Comparison of ENCODE assay signal across 1 cellular context in the genomic region with DNA sequence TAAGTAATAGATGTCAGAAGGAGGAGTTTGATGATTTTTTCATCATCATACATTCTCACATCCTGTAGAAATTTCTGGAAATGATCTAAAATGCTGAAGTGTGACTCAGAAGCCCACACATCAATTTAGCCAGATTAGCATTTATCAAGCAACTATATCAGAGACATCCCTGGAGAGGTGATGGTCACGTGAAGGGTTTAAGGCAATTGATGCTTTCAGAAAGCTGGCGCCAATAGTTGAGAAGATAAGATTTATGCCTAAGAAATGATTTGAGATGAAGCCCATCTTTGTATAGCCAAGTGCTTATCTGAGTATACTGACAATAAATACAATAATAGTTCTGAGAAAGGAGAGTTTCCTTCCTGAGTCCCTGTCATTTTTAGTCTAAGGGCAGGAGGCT.
TF ChIP-seq lines count a peak whose summit lies in the region.

No MANE protein-coding gene starts in this region.

TF ChIP-seq in SK-N-SH, 30 proteins besides CTCF, POLR2A, EP300 and RAD21 (continued from another document):
- TF ChIP-seq, protein P1, sequence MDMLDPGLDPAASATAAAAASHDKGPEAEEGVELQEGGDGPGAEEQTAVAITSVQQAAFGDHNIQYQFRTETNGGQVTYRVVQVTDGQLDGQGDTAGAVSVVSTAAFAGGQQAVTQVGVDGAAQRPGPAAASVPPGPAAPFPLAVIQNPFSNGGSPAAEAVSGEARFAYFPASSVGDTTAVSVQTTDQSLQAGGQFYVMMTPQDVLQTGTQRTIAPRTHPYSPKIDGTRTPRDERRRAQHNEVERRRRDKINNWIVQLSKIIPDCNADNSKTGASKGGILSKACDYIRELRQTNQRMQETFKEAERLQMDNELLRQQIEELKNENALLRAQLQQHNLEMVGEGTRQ (IDR thresholded peaks at IDR 0.05; ENCODE audit: borderline replicate concordance, low read depth, low read length), result peak; percentile 46; the same call in 1 of the 2 replicates
- TF ChIP-seq, protein P2, sequence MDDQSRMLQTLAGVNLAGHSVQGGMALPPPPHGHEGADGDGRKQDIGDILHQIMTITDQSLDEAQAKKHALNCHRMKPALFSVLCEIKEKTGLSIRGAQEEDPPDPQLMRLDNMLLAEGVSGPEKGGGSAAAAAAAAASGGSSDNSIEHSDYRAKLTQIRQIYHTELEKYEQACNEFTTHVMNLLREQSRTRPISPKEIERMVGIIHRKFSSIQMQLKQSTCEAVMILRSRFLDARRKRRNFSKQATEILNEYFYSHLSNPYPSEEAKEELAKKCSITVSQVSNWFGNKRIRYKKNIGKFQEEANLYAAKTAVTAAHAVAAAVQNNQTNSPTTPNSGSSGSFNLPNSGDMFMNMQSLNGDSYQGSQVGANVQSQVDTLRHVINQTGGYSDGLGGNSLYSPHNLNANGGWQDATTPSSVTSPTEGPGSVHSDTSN (IDR thresholded peaks at IDR 0.05), result 0 out of 2 replicates have a peak, but pooled peaks have one; percentile 4
- no peak for TF ChIP-seq SIN3A (IDR thresholded peaks at IDR 0.05; ENCODE audit: borderline replicate concordance, low read depth, low read length)
- no peak; the same call in 1 of the 2 replicates for TF ChIP-seq RCOR1 (IDR thresholded peaks at IDR 0.05; ENCODE audit: low read length)
- no peak for TF ChIP-seq CHD2 (IDR thresholded peaks at IDR 0.05; ENCODE audit: low read length, partially characterized antibody)
- TF ChIP-seq SMC3 (IDR thresholded peaks at IDR 0.05; ENCODE audit: low read depth, low read length), result no peak
- TF ChIP-seq ZBTB33 (IDR thresholded peaks at IDR 0.05; ENCODE audit: borderline replicate concordance, low read depth), result no peak
- no peak for TF ChIP-seq TAF1 (IDR thresholded peaks at IDR 0.05; ENCODE audit: borderline replicate concordance, low read depth, low read length)
- no peak for TF ChIP-seq NFIC (IDR thresholded peaks at IDR 0.05; ENCODE audit: borderline replicate concordance)
- TF ChIP-seq, protein P3, sequence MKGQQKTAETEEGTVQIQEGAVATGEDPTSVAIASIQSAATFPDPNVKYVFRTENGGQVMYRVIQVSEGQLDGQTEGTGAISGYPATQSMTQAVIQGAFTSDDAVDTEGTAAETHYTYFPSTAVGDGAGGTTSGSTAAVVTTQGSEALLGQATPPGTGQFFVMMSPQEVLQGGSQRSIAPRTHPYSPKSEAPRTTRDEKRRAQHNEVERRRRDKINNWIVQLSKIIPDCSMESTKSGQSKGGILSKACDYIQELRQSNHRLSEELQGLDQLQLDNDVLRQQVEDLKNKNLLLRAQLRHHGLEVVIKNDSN (IDR thresholded peaks at IDR 0.05; ENCODE audit: borderline replicate concordance, low read depth), result peak; percentile 69; the same call in 1 of the 2 replicates
- no peak for TF ChIP-seq ELF1 (IDR thresholded peaks at IDR 0.05)
- TF ChIP-seq TCF12 (IDR thresholded peaks at IDR 0.05), result peak; percentile 21; the same call in 1 of the 2 replicates
- no peak for TF ChIP-seq POLR2AphosphoS5 (IDR thresholded peaks at IDR 0.05; ENCODE audit: low read depth, low read length)
- no peak for TF ChIP-seq JUND (IDR thresholded peaks at IDR 0.05)
- TF ChIP-seq GATA2 (CRISPR knock-in tag; IDR thresholded peaks at IDR 0.05), result peak; percentile 71
